Comparison of ENCODE assay signal across 18 cellular contexts in genomic region chr19:1006711-1007398, GRCh38. TPM values are rescaled to one million over a fixed set of nuclear protein-coding genes. Genes with fewer than 3 reads are reported as not detected.
DNase-seq lines count a peak whose midpoint lies in the region; ATAC-seq and TF ChIP-seq lines count a peak whose summit lies in the region.
"Had no signal": no experiment of that assay in that cellular context is flagged by ENCODE, and none has a peak within 500 bp of the region (broad histone marks: within the 10 kb centered on the region; RNA-seq: fewer than 3 reads in every experiment).

No MANE protein-coding gene starts in this region.

- H3K27ac Mint-ChIP-seq in activated CD4-positive, alpha-beta T cell treated with anti-CD3 and anti-CD28 coated beads, Interleukin-2, amount 10 ng/mL, durations not matched to agents 7 days and 5 days: peak overlapping the region; percentile 25
- no peak overlapping the region for H3K27ac Mint-ChIP-seq in activated CD4-positive, alpha-beta T cell treated with anti-CD3 and anti-CD28 coated beads for 36 hours
- H3K27ac Mint-ChIP-seq in effector memory CD8-positive, alpha-beta T cell: peak overlapping the region; percentile 76 to 81
- no peak overlapping the region for H3K27ac Mint-ChIP-seq in stimulated activated memory B cell treated with anti-CD40 and anti-IgM and Interleukin-4, amounts not matched to agents 10 μg/mL and 1 μg/mL and 100 μg/mL, for 72 hours

- H3K27me3 ChIP-seq in OCI-LY3 (ENCODE audit: low read depth, low read length) (no peaks in the 10 kb centered on the region), smooth muscle cell (ENCODE audit: low read depth) (peaks cover under 1% of the 10 kb centered on the region)

- H3K9ac ChIP-seq in OCI-LY3 (ENCODE audit: low read length) (no peak overlapping the region), smooth muscle cell (ENCODE audit: low read depth) (no peak overlapping the region)

- CTCF ChIA-PET in activated CD4-positive, alpha-beta T cell treated with anti-CD3 and anti-CD28 coated beads, Interleukin-2, amount 10 ng/mL, durations not matched to agents 7 days and 5 days (lab: Charles Lee): interaction anchor here (0.6 kb wide), 1 partner anchor 168 kb away, joined by 3 read pairs; no protein-coding TSS in a partner anchor
- CTCF ChIA-PET in activated CD4-positive, alpha-beta T cell treated with anti-CD3 and anti-CD28 coated beads for 36 hours (lab: Charles Lee): interaction anchor here (0.8 kb wide), 2 partner anchors 8 to 10 kb away, joined by 3 to 7 read pairs; no protein-coding TSS in a partner anchor

- H3K4me3 ChIP-seq in OCI-LY3 (ENCODE audit: low read length) (no peak overlapping the region), smooth muscle cell (no peak overlapping the region)
- H3K4me3 ChIP-seq: A549 had no signal

- H3K36me3 ChIP-seq in OCI-LY3 (replicated peaks; ENCODE audit: low read depth, low read length) (peaks cover 40% of the 10 kb centered on the region), smooth muscle cell (ENCODE audit: low read depth) (no peaks in the 10 kb centered on the region)

- H3K27ac ChIP-seq in OCI-LY3 (ENCODE audit: low read length) (no peak overlapping the region), smooth muscle cell (ENCODE audit: low read depth) (no peak overlapping the region)
- H3K27ac ChIP-seq: A549, HL-60 had no signal

- POLR2A ChIA-PET in activated CD4-positive, alpha-beta T cell treated with anti-CD3 and anti-CD28 coated beads, Interleukin-2, amount 10 ng/mL, durations not matched to agents 7 days and 5 days (lab: Charles Lee): no interaction called here
- POLR2A ChIA-PET in activated CD4-positive, alpha-beta T cell treated with anti-CD3 and anti-CD28 coated beads for 36 hours (lab: Charles Lee): interaction anchor here (1.2 kb wide), 1 partner anchor 13 kb away, joined by 4 read pairs; no protein-coding TSS in a partner anchor

- H3K79me2 ChIP-seq in OCI-LY3 (ENCODE audit: low read length): no peaks in the 10 kb centered on the region; the same call in 1 of the 2 replicates
- H3K79me2 ChIP-seq in smooth muscle cell (ENCODE audit: low read depth): no peaks in the 10 kb centered on the region

- H4K20me1 ChIP-seq in OCI-LY3 (ENCODE audit: insufficient read depth, low read length) (peaks cover 8% of the 10 kb centered on the region; the same call in 1 of the 2 replicates), smooth muscle cell (ENCODE audit: low read depth) (peaks cover under 1% of the 10 kb centered on the region)

- no peak for ATAC-seq in activated CD4-positive, alpha-beta T cell treated with anti-CD3 and anti-CD28 coated beads for 36 hours
- no peak for ATAC-seq in effector memory CD8-positive, alpha-beta T cell (replicated peaks)
- no peak for ATAC-seq in stimulated activated memory B cell treated with anti-CD40 and anti-IgM and Interleukin-4, amounts not matched to agents 10 μg/mL and 1 μg/mL and 100 μg/mL, for 72 hours
- ATAC-seq: A549, PC-3 had no signal

- no peaks in the 10 kb centered on the region for H3K4me1 ChIP-seq in OCI-LY3 (ENCODE audit: low read length)
- no peaks in the 10 kb centered on the region for H3K4me1 ChIP-seq in smooth muscle cell (ENCODE audit: low read depth)
- H3K4me1 ChIP-seq: A549 had no signal

- H3K9me3 Mint-ChIP-seq in activated CD4-positive, alpha-beta T cell treated with anti-CD3 and anti-CD28 coated beads, Interleukin-2, amount 10 ng/mL, durations not matched to agents 7 days and 5 days: no peaks in the 10 kb centered on the region
- no peaks in the 10 kb centered on the region for H3K9me3 Mint-ChIP-seq in activated CD4-positive, alpha-beta T cell treated with anti-CD3 and anti-CD28 coated beads for 36 hours (ENCODE audit: low read depth)
- H3K9me3 Mint-ChIP-seq in effector memory CD8-positive, alpha-beta T cell: no peaks in the 10 kb centered on the region
- H3K9me3 Mint-ChIP-seq in stimulated activated memory B cell treated with anti-CD40 and anti-IgM and Interleukin-4, amounts not matched to agents 10 μg/mL and 1 μg/mL and 100 μg/mL, for 72 hours: no peaks in the 10 kb centered on the region

- intact Hi-C loops in activated CD4-positive, alpha-beta T cell treated with anti-CD3 and anti-CD28 coated beads for 36 hours (cut with DNase I, micrococcal nuclease): no loop called here

- no peak overlapping the region for H3K4me3 Mint-ChIP-seq in activated CD4-positive, alpha-beta T cell treated with anti-CD3 and anti-CD28 coated beads, Interleukin-2, amount 10 ng/mL, durations not matched to agents 7 days and 5 days
- H3K4me3 Mint-ChIP-seq in activated CD4-positive, alpha-beta T cell treated with anti-CD3 and anti-CD28 coated beads for 36 hours: no peak overlapping the region
- no peak overlapping the region for H3K4me3 Mint-ChIP-seq in effector memory CD8-positive, alpha-beta T cell
- peak overlapping the region; percentile 21 for H3K4me3 Mint-ChIP-seq in stimulated activated memory B cell treated with anti-CD40 and anti-IgM and Interleukin-4, amounts not matched to agents 10 μg/mL and 1 μg/mL and 100 μg/mL, for 72 hours

- no peaks in the 10 kb centered on the region for H3K9me3 ChIP-seq in OCI-LY3 (ENCODE audit: insufficient read depth, low read length)
- no peaks in the 10 kb centered on the region for H3K9me3 ChIP-seq in smooth muscle cell (replicated peaks; ENCODE audit: low read depth)
- H3K9me3 ChIP-seq: A549 had no signal

- H3K4me2 ChIP-seq in OCI-LY3 (ENCODE audit: low read length): no peak overlapping the region
- H3K4me2 ChIP-seq in smooth muscle cell: no peak overlapping the region
- H3K4me2 ChIP-seq: A549 had no signal

- H3K27me3 Mint-ChIP-seq in activated CD4-positive, alpha-beta T cell treated with anti-CD3 and anti-CD28 coated beads, Interleukin-2, amount 10 ng/mL, durations not matched to agents 7 days and 5 days: peaks cover 5% of the 10 kb centered on the region
- peaks cover 5% of the 10 kb centered on the region for H3K27me3 Mint-ChIP-seq in activated CD4-positive, alpha-beta T cell treated with anti-CD3 and anti-CD28 coated beads for 36 hours
- peaks cover 7 to 9% of the 10 kb centered on the region in 2 donors for H3K27me3 Mint-ChIP-seq in effector memory CD8-positive, alpha-beta T cell
- H3K27me3 Mint-ChIP-seq in stimulated activated memory B cell treated with anti-CD40 and anti-IgM and Interleukin-4, amounts not matched to agents 10 μg/mL and 1 μg/mL and 100 μg/mL, for 72 hours: peaks cover 21% of the 10 kb centered on the region

- H3K4me1 Mint-ChIP-seq in activated CD4-positive, alpha-beta T cell treated with anti-CD3 and anti-CD28 coated beads, Interleukin-2, amount 10 ng/mL, durations not matched to agents 7 days and 5 days: no peaks in the 10 kb centered on the region
- H3K4me1 Mint-ChIP-seq in activated CD4-positive, alpha-beta T cell treated with anti-CD3 and anti-CD28 coated beads for 36 hours: no peaks in the 10 kb centered on the region
- H3K4me1 Mint-ChIP-seq in effector memory CD8-positive, alpha-beta T cell (ENCODE audit: low read depth in 2 of 2): peaks cover 1 to 10% of the 10 kb centered on the region in 2 donors
- peaks cover 20% of the 10 kb centered on the region for H3K4me1 Mint-ChIP-seq in stimulated activated memory B cell treated with anti-CD40 and anti-IgM and Interleukin-4, amounts not matched to agents 10 μg/mL and 1 μg/mL and 100 μg/mL, for 72 hours

- no peaks in the 10 kb centered on the region for H3F3A ChIP-seq in smooth muscle cell (ENCODE audit: low read depth)

- H2AFZ ChIP-seq in OCI-LY3 (ENCODE audit: low read depth, low read length): no peak overlapping the region
- no peak overlapping the region for H2AFZ ChIP-seq in smooth muscle cell (ENCODE audit: low read depth)

- TF ChIP-seq CTCF in OCI-LY3 (IDR thresholded peaks at IDR 0.05; ENCODE audit: low read depth, low read length) (0 out of 2 replicates have a peak, but pooled peaks have one; percentile 6), smooth muscle cell (IDR thresholded peaks at IDR 0.05; ENCODE audit: borderline replicate concordance, insufficient read depth, poor library complexity, severe bottlenecking) (no peak)

- DNase-seq in activated CD4-positive, alpha-beta T cell treated with anti-CD3 and anti-CD28 coated beads, Interleukin-2, amount 10 ng/mL, durations not matched to agents 7 days and 5 days: no peak
- DNase-seq in activated CD4-positive, alpha-beta T cell treated with anti-CD3 and anti-CD28 coated beads for 36 hours: no peak
- DNase-seq in effector memory CD8-positive, alpha-beta T cell: no peak
- no peak for DNase-seq in dermis blood vessel endothelial cell
- no peak for DNase-seq in smooth muscle cell (lab: John Stamatoyannopoulos, UW; ENCODE audit: unreplicated experiment)
- no peak for DNase-seq in stimulated activated naive CD4-positive, alpha-beta T cell (lab: John Stamatoyannopoulos, UW)
- DNase-seq: C1 segment of cervical spinal cord, EL, HCEC 1CT, NCI-H187, NCI-H446, NCI-H69, PC-3 had no signal

- 92% methylated on average over 26 of the region's 27 CpGs for WGBS in smooth muscle cell (ENCODE audit: low lambda C conversion rate)

- H3K36me3 Mint-ChIP-seq in activated CD4-positive, alpha-beta T cell treated with anti-CD3 and anti-CD28 coated beads, Interleukin-2, amount 10 ng/mL, durations not matched to agents 7 days and 5 days (ENCODE audit: low read depth): peaks cover 4% of the 10 kb centered on the region
- H3K36me3 Mint-ChIP-seq in activated CD4-positive, alpha-beta T cell treated with anti-CD3 and anti-CD28 coated beads for 36 hours (ENCODE audit: low read depth): peaks cover 4% of the 10 kb centered on the region
- H3K36me3 Mint-ChIP-seq in effector memory CD8-positive, alpha-beta T cell (ENCODE audit: insufficient read depth): peaks cover 32% of the 10 kb centered on the region
- peaks cover 27% of the 10 kb centered on the region for H3K36me3 Mint-ChIP-seq in stimulated activated memory B cell treated with anti-CD40 and anti-IgM and Interleukin-4, amounts not matched to agents 10 μg/mL and 1 μg/mL and 100 μg/mL, for 72 hours

RNA-seq across cellular contexts. Expression of gene GRIN3B, which starts 6.6 kb away (rescaled TPM):
- total RNA-seq in activated CD4-positive, alpha-beta T cell treated with anti-CD3 and anti-CD28 coated beads, Interleukin-2, amount 10 ng/mL, durations not matched to agents 7 days and 5 days: not detected
- under 1 TPM in 1 of 2 experiments, not detected in 1; 0.09 TPM for total RNA-seq in activated CD4-positive, alpha-beta T cell treated with anti-CD3 and anti-CD28 coated beads for 36 hours
- 0.28 and 1.0 TPM in 2 replicates for total RNA-seq in dermis blood vessel endothelial cell
- 1.2 and 12.6 TPM in 2 replicates for total RNA-seq in smooth muscle cell
- 1.2 and 3.6 TPM in 2 replicates for polyA plus RNA-seq in smooth muscle cell

RNA-seq across cellular contexts. Expression of gene TMEM259, which starts 14.1 kb away (rescaled TPM):
- 100 to 1,000 TPM; 183 to 195 TPM for total RNA-seq in activated CD4-positive, alpha-beta T cell treated with anti-CD3 and anti-CD28 coated beads, Interleukin-2, amount 10 ng/mL, durations not matched to agents 7 days and 5 days
- 100 to 1,000 TPM; 106 to 128 TPM for total RNA-seq in activated CD4-positive, alpha-beta T cell treated with anti-CD3 and anti-CD28 coated beads for 36 hours
- total RNA-seq in dermis blood vessel endothelial cell (67.2 and 78.9 TPM in 2 replicates), smooth muscle cell (112 and 133 TPM in 2 replicates)
- polyA plus RNA-seq in smooth muscle cell: 232 and 301 TPM in 2 replicates

RNA-seq across cellular contexts. Expression of gene RNU6-2, which starts 14.5 kb away (rescaled TPM):
- not detected for total RNA-seq in activated CD4-positive, alpha-beta T cell treated with anti-CD3 and anti-CD28 coated beads, Interleukin-2, amount 10 ng/mL, durations not matched to agents 7 days and 5 days
- total RNA-seq in activated CD4-positive, alpha-beta T cell treated with anti-CD3 and anti-CD28 coated beads for 36 hours: not detected
- total RNA-seq in dermis blood vessel endothelial cell: not detected in 2 replicates
- total RNA-seq in smooth muscle cell: not detected in 2 replicates
- polyA plus RNA-seq in smooth muscle cell: not detected in 2 replicates
- total RNA-seq: PC-3, SK-MEL-5 had no signal
- polyA plus RNA-seq: A549 had no signal

RNA-seq across cellular contexts. Expression of gene CNN2, which starts 19.6 kb away (rescaled TPM):
- 100 to 1,000 TPM; 558 to 580 TPM for total RNA-seq in activated CD4-positive, alpha-beta T cell treated with anti-CD3 and anti-CD28 coated beads, Interleukin-2, amount 10 ng/mL, durations not matched to agents 7 days and 5 days
- total RNA-seq in activated CD4-positive, alpha-beta T cell treated with anti-CD3 and anti-CD28 coated beads for 36 hours: 100 to 1,000 TPM; 108 to 130 TPM
- total RNA-seq in dermis blood vessel endothelial cell: 108 and 253 TPM in 2 replicates
- total RNA-seq in smooth muscle cell: 150 and 155 TPM in 2 replicates
- 392 and 404 TPM in 2 replicates for polyA plus RNA-seq in smooth muscle cell

RNA-seq across cellular contexts. Expression of gene WDR18, which starts 22.7 kb away (rescaled TPM):
- total RNA-seq in activated CD4-positive, alpha-beta T cell treated with anti-CD3 and anti-CD28 coated beads, Interleukin-2, amount 10 ng/mL, durations not matched to agents 7 days and 5 days: 10 to 100 TPM; 39.2 to 49.2 TPM
- total RNA-seq in activated CD4-positive, alpha-beta T cell treated with anti-CD3 and anti-CD28 coated beads for 36 hours: 10 to 100 TPM; 71.6 to 87.8 TPM
- total RNA-seq in dermis blood vessel endothelial cell: 69.9 and 83.3 TPM in 2 replicates
- 33.8 and 69.4 TPM in 2 replicates for total RNA-seq in smooth muscle cell
- 153 and 160 TPM in 2 replicates for polyA plus RNA-seq in smooth muscle cell

Comparison
In these comparisons a context has a peak if more than half of its experiments do, and no peak if none do; other contexts are left out.
1. H3K27ac Mint-ChIP-seq: peak in activated CD4-positive, alpha-beta T cell treated with anti-CD3 and anti-CD28 coated beads, Interleukin-2, amount 10 ng/mL, durations not matched to agents 7 days and 5 days (single experiment) and effector memory CD8-positive, alpha-beta T cell (2 of 2); none in activated CD4-positive, alpha-beta T cell treated with anti-CD3 and anti-CD28 coated beads for 36 hours (single experiment) and stimulated activated memory B cell treated with anti-CD40 and anti-IgM and Interleukin-4, amounts not matched to agents 10 μg/mL and 1 μg/mL and 100 μg/mL, for 72 hours (single experiment).